Comparison of ENCODE assay signal across 10 cellular contexts in genomic region chr2:240767341-240767740, GRCh38. TPM values are rescaled to one million over a fixed set of nuclear protein-coding genes. Genes with fewer than 3 reads are reported as not detected.
"Had no signal": no experiment of that assay in that cellular context is flagged by ENCODE, and none has a peak within 500 bp of the region (broad histone marks: within the 10 kb centered on the region; RNA-seq: fewer than 3 reads in every experiment).

No MANE protein-coding gene starts in this region.

- H3K4me3 ChIP-seq: GM23248, HAP-1 had no signal

- H3K4me3 Mint-ChIP-seq: HFFc6, IgD-negative memory B cell had no signal

- H3K27ac ChIP-seq: GM23248, HL-60 had no signal

- H3K9me3 Mint-ChIP-seq: HFFc6, IgD-negative memory B cell had no signal

- ATAC-seq: HCT116, HepG2 had no signal

- H3K36me3 Mint-ChIP-seq: IgD-negative memory B cell had no signal

- DNase-seq: GOT3, H7, KBM-7 had no signal

- H3K4me1 Mint-ChIP-seq: IgD-negative memory B cell had no signal

- H3K27ac Mint-ChIP-seq: HFFc6, IgD-negative memory B cell had no signal

RNA-seq across cellular contexts. Expression of gene KIF1A, which starts 52.7 kb away (rescaled TPM):
- total RNA-seq: HepG2, HFFc6 had no signal
